Comparison of ENCODE assay signal across 22 cellular contexts in genomic region chr21:25925064-25925463, GRCh38.
DNase-seq lines count a peak whose midpoint lies in the region; ATAC-seq and TF ChIP-seq lines count a peak whose summit lies in the region.
"Had no signal": no experiment of that assay in that cellular context is flagged by ENCODE, and none has a peak within 500 bp of the region (broad histone marks: within the 10 kb centered on the region; RNA-seq: fewer than 3 reads in every experiment).

No MANE protein-coding gene starts in this region.

- H3K4me3 ChIP-seq in left ventricle myocardium inferior (no peak overlapping the region), upper lobe of left lung (no peak overlapping the region)
- H3K4me3 ChIP-seq: body of pancreas, HAP-1, mucosa of descending colon, prostate gland had no signal

- no peak for TF ChIP-seq EP300 in upper lobe of left lung (IDR thresholded peaks at IDR 0.05)

- H3K9me3 ChIP-seq in left ventricle myocardium inferior (replicated peaks) (no peaks in the 10 kb centered on the region), upper lobe of left lung (no peaks in the 10 kb centered on the region)
- H3K9me3 ChIP-seq: body of pancreas, HAP-1, mucosa of descending colon, prostate gland had no signal

- no peak for ATAC-seq in left ventricle myocardium superior
- ATAC-seq in upper lobe of left lung (ENCODE audit: low FRiP score in 2 of 2): no peak
- ATAC-seq in HG03457 (IDR thresholded peaks at IDR 0.05; ENCODE audit: unreplicated experiment): no peak
- ATAC-seq: activated CD8-positive, alpha-beta T cell treated with anti-CD3 and anti-CD28 coated beads for 36 hours; HepG2; SK-N-SH treated with all-trans-retinoic acid at 6 μM for 48 hours had no signal

- H3K4me1 ChIP-seq in left ventricle myocardium inferior (peaks cover 54% of the 10 kb centered on the region), upper lobe of left lung (peaks cover 7 to 18% (median 14%) of the 10 kb centered on the region in 4 donors)
- H3K4me1 ChIP-seq: HAP-1, prostate gland had no signal

- H3K27ac ChIP-seq in left ventricle myocardium inferior (replicated peaks): peak overlapping the region; percentile 77
- peak overlapping the region; percentile 30 to 71 (median 52) for H3K27ac ChIP-seq in upper lobe of left lung
- H3K27ac ChIP-seq: prostate gland had no signal

- TF ChIP-seq POLR2A in upper lobe of left lung (IDR thresholded peaks at IDR 0.05): no peak

- intact Hi-C loops in left ventricle myocardium inferior (cut with micrococcal nuclease): no loop called here
- intact Hi-C loops in left ventricle myocardium superior (cut with micrococcal nuclease): no loop called here

- 91 to 94% methylated on average over 7 of the region's 7 CpGs for WGBS in upper lobe of left lung, 2 donors

- H3K27me3 ChIP-seq in left ventricle myocardium inferior (ENCODE audit: low read depth) (no peaks in the 10 kb centered on the region), upper lobe of left lung (no peaks in the 10 kb centered on the region)
- H3K27me3 ChIP-seq: body of pancreas had no signal

- H3K36me3 ChIP-seq in left ventricle myocardium inferior (no peaks in the 10 kb centered on the region), upper lobe of left lung (no peaks in the 10 kb centered on the region)
- H3K36me3 ChIP-seq: prostate gland had no signal

- DNase-seq in left ventricle myocardium inferior (no peak), left ventricle myocardium superior (no peak), fibroblast of peridontal ligament (ENCODE audit: extremely low read depth) (peak; percentile 92), putamen (ENCODE audit: low spot score) (peak; percentile 85), upper lobe of left lung (no peak), hepatic stellate cell (ENCODE audit: low spot score) (no peak), cerebellar nuclear complex (lab: John Stamatoyannopoulos, UW) (no peak)
- DNase-seq: ACHN; activated B cell treated with CpG ODN at 0.5 μM for 24 hours; activated CD8-positive, alpha-beta T cell treated with anti-CD3 and anti-CD28 coated beads for 36 hours; activated naive CD4-positive, alpha-beta T cell treated with anti-CD3 and anti-CD28 coated beads, Interleukin-2, amount 10 ng/mL, durations not matched to agents 7 days and 5 days; activated T-cell treated with anti-CD3 and anti-CD28 coated beads, Interleukin-2, amount 50 U/mL, for 1 hour; mucosa of descending colon; NCI-H1417; NCI-H524; RPMI8226 had no signal

- TF ChIP-seq CTCF in left ventricle myocardium inferior (IDR thresholded peaks at IDR 0.05; ENCODE audit: borderline replicate concordance) (no peak), upper lobe of left lung (IDR thresholded peaks at IDR 0.05) (no peak)

Comparison
In these comparisons a context has a peak if more than half of its experiments do, and no peak if none do; other contexts are left out.
1. DNase-seq: peak in fibroblast of peridontal ligament (single experiment) and putamen (single experiment); none in left ventricle myocardium inferior (single experiment), left ventricle myocardium superior (single experiment), upper lobe of left lung (0 of 2), hepatic stellate cell (single experiment) and cerebellar nuclear complex (0 of 2).